22 cellular contexts compared by ENCODE assay signal in the genomic region with DNA sequence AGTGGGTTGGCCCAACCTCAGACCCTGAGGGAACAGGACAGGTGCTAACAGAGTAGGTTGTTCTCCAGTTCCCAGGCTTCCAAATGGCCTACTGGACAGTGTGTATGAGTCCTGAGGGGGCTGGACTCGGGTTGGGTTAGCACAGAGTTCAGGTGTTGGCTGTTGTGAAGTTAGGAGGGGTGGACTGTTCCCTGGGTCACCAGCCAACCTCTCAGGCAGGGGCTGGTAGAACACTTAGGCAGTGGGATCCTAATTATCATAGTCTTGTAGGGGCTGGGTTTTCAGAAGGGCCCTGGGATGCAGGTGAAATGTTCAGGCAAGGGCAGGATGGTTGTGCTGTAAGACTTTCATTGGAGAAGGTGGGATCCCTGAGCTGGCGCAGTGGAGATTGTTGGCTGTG.
DNase-seq lines count a peak whose midpoint lies in the region; ATAC-seq lines count a peak whose summit lies in the region.
"Had no signal": no experiment of that assay in that cellular context is flagged by ENCODE, and none has a peak within 500 bp of the region (broad histone marks: within the 10 kb centered on the region; RNA-seq: fewer than 3 reads in every experiment).

No MANE protein-coding gene starts in this region.

- H3K4me3 Mint-ChIP-seq in stimulated activated memory B cell treated with anti-CD40 and anti-IgM and Interleukin-4, amounts not matched to agents 10 μg/mL and 1 μg/mL and 100 μg/mL, for 72 hours = no peak overlapping the region
- no peak overlapping the region for H3K4me3 Mint-ChIP-seq in activated T-cell treated with anti-CD3 and anti-CD28 coated beads, Interleukin-2, amount 50 U/mL, for 24 hours
- no peak overlapping the region for H3K4me3 Mint-ChIP-seq in naive thymus-derived CD8-positive, alpha-beta T cell
- H3K4me3 Mint-ChIP-seq: CD14-positive monocyte; CD4-positive, alpha-beta memory T cell; CD4-positive, CD25-positive, alpha-beta regulatory T cell; CD8-positive, alpha-beta memory T cell had no signal

- peaks cover 3% of the 10 kb centered on the region for H3K9me3 Mint-ChIP-seq in stimulated activated memory B cell treated with anti-CD40 and anti-IgM and Interleukin-4, amounts not matched to agents 10 μg/mL and 1 μg/mL and 100 μg/mL, for 72 hours
- peaks cover 12% of the 10 kb centered on the region for H3K9me3 Mint-ChIP-seq in activated T-cell treated with anti-CD3 and anti-CD28 coated beads, Interleukin-2, amount 50 U/mL, for 24 hours
- H3K9me3 Mint-ChIP-seq in naive thymus-derived CD8-positive, alpha-beta T cell = peaks cover 2 to 35% (median 19%) of the 10 kb centered on the region in 9 donors

- POLR2A ChIA-PET in naive thymus-derived CD8-positive, alpha-beta T cell (lab: Charles Lee) = no interaction called here

- H3K27ac Mint-ChIP-seq in stimulated activated memory B cell treated with anti-CD40 and anti-IgM and Interleukin-4, amounts not matched to agents 10 μg/mL and 1 μg/mL and 100 μg/mL, for 72 hours = no peak overlapping the region
- no peak overlapping the region for H3K27ac Mint-ChIP-seq in activated T-cell treated with anti-CD3 and anti-CD28 coated beads, Interleukin-2, amount 50 U/mL, for 24 hours
- no peak overlapping the region for H3K27ac Mint-ChIP-seq in naive thymus-derived CD8-positive, alpha-beta T cell
- H3K27ac Mint-ChIP-seq: CD14-positive monocyte; CD4-positive, alpha-beta memory T cell; CD4-positive, CD25-positive, alpha-beta regulatory T cell; CD8-positive, alpha-beta memory T cell had no signal

- peak; percentile 62 for ATAC-seq in stimulated activated memory B cell treated with anti-CD40 and anti-IgM and Interleukin-4, amounts not matched to agents 10 μg/mL and 1 μg/mL and 100 μg/mL, for 72 hours
- no peak for ATAC-seq in naive thymus-derived CD8-positive, alpha-beta T cell
- ATAC-seq: GM12878 had no signal

- DNase-seq in mesenteric fat pad (ENCODE audit: low spot score) (peak; percentile 69), AML-193 (lab: John Stamatoyannopoulos, UW) (no peak)
- no peak for DNase-seq in activated T-cell treated with anti-CD3 and anti-CD28 coated beads, Interleukin-2, amount 50 U/mL, for 24 hours
- DNase-seq in naive thymus-derived CD8-positive, alpha-beta T cell = no peak
- DNase-seq: 8988T; ACHN; BE2C; C1 segment of cervical spinal cord; CD4-positive, CD25-positive, alpha-beta regulatory T cell; CD8-positive, alpha-beta memory T cell; COR-L47; DMS 273 treated with DMSO at 0.1 percent for 48 hours; DMS153; DMS53; DMS79; DND-41; EL; GDM1 had no signal

- H3K4me1 Mint-ChIP-seq in stimulated activated memory B cell treated with anti-CD40 and anti-IgM and Interleukin-4, amounts not matched to agents 10 μg/mL and 1 μg/mL and 100 μg/mL, for 72 hours = no peaks in the 10 kb centered on the region
- H3K4me1 Mint-ChIP-seq in activated T-cell treated with anti-CD3 and anti-CD28 coated beads, Interleukin-2, amount 50 U/mL, for 24 hours (ENCODE audit: low read depth) = no peaks in the 10 kb centered on the region
- no peaks in the 10 kb centered on the region for H3K4me1 Mint-ChIP-seq in naive thymus-derived CD8-positive, alpha-beta T cell
- H3K4me1 Mint-ChIP-seq: CD14-positive monocyte; CD4-positive, alpha-beta memory T cell; CD4-positive, CD25-positive, alpha-beta regulatory T cell; CD8-positive, alpha-beta memory T cell had no signal

- H3K27me3 Mint-ChIP-seq in stimulated activated memory B cell treated with anti-CD40 and anti-IgM and Interleukin-4, amounts not matched to agents 10 μg/mL and 1 μg/mL and 100 μg/mL, for 72 hours = no peaks in the 10 kb centered on the region
- no peaks in the 10 kb centered on the region for H3K27me3 Mint-ChIP-seq in activated T-cell treated with anti-CD3 and anti-CD28 coated beads, Interleukin-2, amount 50 U/mL, for 24 hours
- H3K27me3 Mint-ChIP-seq in naive thymus-derived CD8-positive, alpha-beta T cell = no peaks in the 10 kb centered on the region
- H3K27me3 Mint-ChIP-seq: CD4-positive, alpha-beta memory T cell; CD4-positive, CD25-positive, alpha-beta regulatory T cell; CD8-positive, alpha-beta memory T cell had no signal

- no peaks in the 10 kb centered on the region for H3K36me3 Mint-ChIP-seq in stimulated activated memory B cell treated with anti-CD40 and anti-IgM and Interleukin-4, amounts not matched to agents 10 μg/mL and 1 μg/mL and 100 μg/mL, for 72 hours
- no peaks in the 10 kb centered on the region for H3K36me3 Mint-ChIP-seq in activated T-cell treated with anti-CD3 and anti-CD28 coated beads, Interleukin-2, amount 50 U/mL, for 24 hours (ENCODE audit: low read depth)
- H3K36me3 Mint-ChIP-seq in naive thymus-derived CD8-positive, alpha-beta T cell = peaks cover 0 to 5% (median 0%) of the 10 kb centered on the region in 3 donors
- H3K36me3 Mint-ChIP-seq: CD14-positive monocyte; CD4-positive, alpha-beta memory T cell; CD4-positive, CD25-positive, alpha-beta regulatory T cell had no signal
